27 cellular contexts compared by ENCODE assay signal in genomic region chr11:65584102-65584501, GRCh38. TPM values are rescaled to one million over a fixed set of nuclear protein-coding genes. Genes with fewer than 3 reads are reported as not detected.
A peak's percentile ranks its signal among the peaks of the same experiment; 100 is the strongest.
DNase-seq lines count a peak whose midpoint lies in the region; ATAC-seq, FAIRE-seq and TF ChIP-seq lines count a peak whose summit lies in the region.
"Had no signal": no experiment of that assay in that cellular context is flagged by ENCODE, and none has a peak within 500 bp of the region (broad histone marks: within the 10 kb centered on the region; RNA-seq: fewer than 3 reads in every experiment).

No MANE protein-coding gene starts in this region.

- no peak overlapping the region for H3K9ac ChIP-seq in HepG2 (ENCODE audit: insufficient read depth, low read depth, low read length)

- peaks cover 16% of the 10 kb centered on the region for H3K4me1 Mint-ChIP-seq in Calu3 (ENCODE audit: low read depth, unreplicated experiment)
- peaks cover 17% of the 10 kb centered on the region for H3K4me1 Mint-ChIP-seq in CD4-positive, alpha-beta T cell (ENCODE audit: low read depth)

- in situ Hi-C loops in HepG2 (cut with HindIII; ENCODE audit: extremely low pct_ligation_motif_present, low pct_unique_long_range_greater_than_20kb) = no loop called here

- no peak for TF ChIP-seq POLR2A in HepG2 (IDR thresholded peaks at IDR 0.05; ENCODE audit: insufficient read depth in 1 of 2, low read depth in 2 of 2, low read length in 2 of 2)
- TF ChIP-seq POLR2A in right lobe of liver (IDR thresholded peaks at IDR 0.05) = no peak

- no peak overlapping the region for H3K27ac Mint-ChIP-seq in Calu3 (ENCODE audit: unreplicated experiment)
- H3K27ac Mint-ChIP-seq in CD4-positive, alpha-beta T cell = no peak overlapping the region
- H3K27ac Mint-ChIP-seq: activated naive CD8-positive, alpha-beta T cell treated with anti-CD3 and anti-CD28 coated beads for 36 hours; CD8-positive, alpha-beta T cell had no signal

- POLR2A ChIA-PET in HepG2 (lab: Yijun Ruan, JAX) = no interaction called here
- POLR2A ChIA-PET in CD4-positive, alpha-beta T cell (lab: Charles Lee) = interaction anchor here (1.0 kb wide), 1 partner anchor 10 kb away, joined by 3 read pairs; no protein-coding TSS in a partner anchor

- no peaks in the 10 kb centered on the region for H3K9me3 ChIP-seq in HepG2 (ENCODE audit: low read length)
- no peaks in the 10 kb centered on the region for H3K9me3 ChIP-seq in right lobe of liver
- H3K9me3 ChIP-seq in neutrophil = no peaks in the 10 kb centered on the region
- H3K9me3 ChIP-seq in CD4-positive, alpha-beta T cell (ENCODE audit: control insufficient read depth, low read length) = no peaks in the 10 kb centered on the region
- H3K9me3 ChIP-seq in BE2C = no peaks in the 10 kb centered on the region
- H3K9me3 ChIP-seq: SJCRH30, thoracic aorta had no signal

- peaks cover 29% of the 10 kb centered on the region for H3K4me1 ChIP-seq in HepG2 (ENCODE audit: insufficient read depth, low read length)
- H3K4me1 ChIP-seq in right lobe of liver = no peaks in the 10 kb centered on the region
- peaks cover 31 to 42% of the 10 kb centered on the region in 2 experiments for H3K4me1 ChIP-seq in neutrophil (ENCODE audit: control insufficient read depth in 1 of 2, insufficient read depth in 1 of 2, low read depth in 1 of 2, low read length in 1 of 2)
- H3K4me1 ChIP-seq in BE2C = no peaks in the 10 kb centered on the region

- H3K36me3 ChIP-seq in HepG2 (replicated peaks in 1 of 2; ENCODE audit: control insufficient read depth in 1 of 2, insufficient read depth in 2 of 2, low read length in 2 of 2) = 0 out of 5 replicates have a peak, but pooled peaks cover 0 to 4% of the 10 kb centered on the region in 2 experiments
- no peaks in the 10 kb centered on the region for H3K36me3 ChIP-seq in right lobe of liver
- peaks cover 92% of the 10 kb centered on the region for H3K36me3 ChIP-seq in neutrophil
- no peaks in the 10 kb centered on the region for H3K36me3 ChIP-seq in BE2C
- H3K36me3 ChIP-seq: SJCRH30 had no signal

- TF ChIP-seq CTCF in HepG2 (CRISPR knock-in tag; IDR thresholded peaks at IDR 0.05) (no peak), right lobe of liver (IDR thresholded peaks at IDR 0.05) (no peak), neutrophil (IDR thresholded peaks at IDR 0.05) (no peak), Calu3 (IDR thresholded peaks at IDR 0.05; ENCODE audit: unreplicated experiment) (no peak), BE2C (IDR thresholded peaks at IDR 0.05; ENCODE audit: low read depth, low read length) (no peak)
- no peak for TF ChIP-seq CTCF in CD4-positive, alpha-beta T cell (IDR thresholded peaks at IDR 0.05)

- DNase-seq in HepG2 (ENCODE audit: low spot score) (no peak), right lobe of liver (no peak), Calu3 (no peak), BE2C (no peak)
- no peak for DNase-seq in CD4-positive, alpha-beta T cell
- DNase-seq: activated CD8-positive, alpha-beta T cell treated with anti-CD3 and anti-CD28 coated beads, Interleukin-2, amount 10 ng/mL, durations not matched to agents 7 days and 5 days; activated naive CD8-positive, alpha-beta T cell treated with anti-CD3 and anti-CD28 coated beads for 36 hours; activated T-cell treated with anti-CD3 and anti-CD28 coated beads, Interleukin-2, amount 50 U/mL, for 4 hours; CD8-positive, alpha-beta T cell; cortex of kidney; DND-41; Karpas-422; NCI-H1048; NCI-H1930; NCI-H2227 treated with DMSO at 0.1 percent for 48 hours; NCI-H774; SJCRH30; stimulated activated CD4-positive, alpha-beta T cell treated with anti-CD3 and anti-CD28 coated beads, Interleukin-15, amount 100 ng/mL, for 24 hours; WERI-Rb-1 had no signal

- ATAC-seq in HepG2 = no peak
- no peak for ATAC-seq in right lobe of liver
- ATAC-seq in CD4-positive, alpha-beta T cell (ENCODE audit: poor library complexity) = no peak
- ATAC-seq in HG03469 (IDR thresholded peaks at IDR 0.05; ENCODE audit: unreplicated experiment) = no peak
- ATAC-seq: activated CD8-positive, alpha-beta T cell treated with anti-CD3 and anti-CD28 coated beads, Interleukin-2, amount 10 ng/mL, durations not matched to agents 7 days and 5 days; activated T-cell treated with anti-CD3 and anti-CD28 coated beads, Interleukin-2, amount 50 U/mL, for 4 hours; CD8-positive, alpha-beta T cell; right cardiac atrium had no signal

- no peaks in the 10 kb centered on the region for H3K27me3 Mint-ChIP-seq in Calu3 (ENCODE audit: unreplicated experiment)
- H3K27me3 Mint-ChIP-seq in CD4-positive, alpha-beta T cell = no peaks in the 10 kb centered on the region
- H3K27me3 Mint-ChIP-seq: activated naive CD8-positive, alpha-beta T cell treated with anti-CD3 and anti-CD28 coated beads for 36 hours had no signal

- no peaks in the 10 kb centered on the region for H3K27me3 ChIP-seq in HepG2 (ENCODE audit: control insufficient read depth in 1 of 2, insufficient read depth in 2 of 2, low read length in 2 of 2)
- H3K27me3 ChIP-seq in right lobe of liver = no peaks in the 10 kb centered on the region
- no peaks in the 10 kb centered on the region for H3K27me3 ChIP-seq in neutrophil
- no peaks in the 10 kb centered on the region for H3K27me3 ChIP-seq in CD4-positive, alpha-beta T cell (ENCODE audit: control insufficient read depth, insufficient read depth, low read length)
- no peaks in the 10 kb centered on the region for H3K27me3 ChIP-seq in BE2C
- H3K27me3 ChIP-seq: SJCRH30 had no signal

- TF ChIP-seq EP300 in HepG2 (IDR thresholded peaks at IDR 0.05; ENCODE audit: low read depth in 2 of 2, low read length in 2 of 2) = no peak
- TF ChIP-seq EP300 in HepG2 (CRISPR knock-in tag; IDR thresholded peaks at IDR 0.05; ENCODE audit: borderline replicate concordance) = no peak

- H3K4me3 ChIP-seq in HepG2 (replicated peaks in 1 of 3; ENCODE audit: insufficient read depth in 1 of 3, low read depth in 2 of 3, low read length in 3 of 3) (no peak overlapping the region), right lobe of liver (no peak overlapping the region), neutrophil (ENCODE audit: low read depth in 1 of 2, low read length in 1 of 2) (no peak overlapping the region), BE2C (ENCODE audit: low read depth, low read length) (no peak overlapping the region)
- H3K4me3 ChIP-seq: SJCRH30, thoracic aorta had no signal

- FAIRE-seq in HepG2 (lab: Jason Lieb, UNC) = no peak
- FAIRE-seq: bronchial epithelial cell had no signal

- no peak overlapping the region for H3K4me2 ChIP-seq in HepG2 (ENCODE audit: low read depth, low read length)

- no peaks in the 10 kb centered on the region for H4K20me1 ChIP-seq in HepG2 (ENCODE audit: insufficient read depth, low read length)

- no peak overlapping the region for H2AFZ ChIP-seq in HepG2 (ENCODE audit: low read length)

- peaks cover 50% of the 10 kb centered on the region for H3K36me3 Mint-ChIP-seq in Calu3 (ENCODE audit: insufficient read depth, unreplicated experiment)
- H3K36me3 Mint-ChIP-seq in CD4-positive, alpha-beta T cell (ENCODE audit: low read depth) = peaks cover 62% of the 10 kb centered on the region

- 91% methylated on average over 8 of the region's 8 CpGs for WGBS in HepG2 (ENCODE audit: low lambda C conversion rate)
- no CpG with 5 or more reads among the region's 8 CpGs for WGBS in right lobe of liver (ENCODE audit: insufficient coverage, low coverage, low lambda C conversion rate, missing lambda C conversion rate)

- H3K27ac ChIP-seq in HepG2 (ENCODE audit: extremely low read length, insufficient read depth, low read length) (no peak overlapping the region), right lobe of liver (no peak overlapping the region), cingulate gyrus (ENCODE audit: low read depth, low read length) (peak overlapping the region; percentile 60), neutrophil (peak overlapping the region; percentile 48)
- no peak overlapping the region for H3K27ac ChIP-seq in CD4-positive, alpha-beta T cell (ENCODE audit: low read depth, low read length)
- H3K27ac ChIP-seq: SJCRH30, WERI-Rb-1 had no signal

- CTCF ChIA-PET in HepG2 (lab: Yijun Ruan, JAX; ENCODE audit: low intra/inter-chr PET ratio, low total read pairs) = no interaction called here
- CTCF ChIA-PET in Calu3 (lab: Charles Lee) = interaction anchor here (1.0 kb wide), 1 partner anchor 304 kb away, joined by 4 read pairs; the partner anchor contains the start of gene FIBP
- CTCF ChIA-PET in CD4-positive, alpha-beta T cell (lab: Charles Lee) = no interaction called here

- BruUV-seq in HepG2 (replicated peaks; lab: Mats Ljungman, UMichigan) = no TSS peak
- BruUV-seq in Calu3 (replicated peaks; lab: Mats Ljungman, UMichigan) = no TSS peak

- H3K9me3 Mint-ChIP-seq in Calu3 (ENCODE audit: low read depth, unreplicated experiment) = no peaks in the 10 kb centered on the region
- H3K9me3 Mint-ChIP-seq in CD4-positive, alpha-beta T cell = no peaks in the 10 kb centered on the region
- H3K9me3 Mint-ChIP-seq: activated naive CD8-positive, alpha-beta T cell treated with anti-CD3 and anti-CD28 coated beads for 36 hours; activated T-cell treated with anti-CD3 and anti-CD28 coated beads, Interleukin-2, amount 50 U/mL, for 4 hours; CD8-positive, alpha-beta T cell had no signal

- TF ChIP-seq RAD21 in HepG2 (CRISPR knock-in tag; IDR thresholded peaks at IDR 0.05) = no peak

- H3K79me2 ChIP-seq in HepG2 (ENCODE audit: insufficient read depth, low read length) = no peaks in the 10 kb centered on the region

- intact Hi-C loops in HepG2 (cut with micrococcal nuclease; ENCODE audit: unreplicated experiment) = no loop called here
- intact Hi-C loops in right lobe of liver (cut with DNase I) = no loop called here
- intact Hi-C loops in Calu3 (cut with micrococcal nuclease; ENCODE audit: unreplicated experiment) = no loop called here
- intact Hi-C loops in CD4-positive, alpha-beta T cell (cut with DNase I, micrococcal nuclease) = no loop called here

- H3K4me3 Mint-ChIP-seq in Calu3 (ENCODE audit: low read depth, unreplicated experiment) = no peak overlapping the region
- no peak overlapping the region for H3K4me3 Mint-ChIP-seq in CD4-positive, alpha-beta T cell
- H3K4me3 Mint-ChIP-seq: activated CD8-positive, alpha-beta T cell treated with anti-CD3 and anti-CD28 coated beads, Interleukin-2, amount 10 ng/mL, durations not matched to agents 7 days and 5 days; activated naive CD8-positive, alpha-beta T cell treated with anti-CD3 and anti-CD28 coated beads for 36 hours; activated T-cell treated with anti-CD3 and anti-CD28 coated beads, Interleukin-2, amount 50 U/mL, for 4 hours; CD8-positive, alpha-beta T cell had no signal

RNA-seq across cellular contexts. Expression of gene EHBP1L1, which starts 8.2 kb away (rescaled TPM):
- total RNA-seq in HepG2 (2016; rRNA removed; fragmentation: Illumina TruSeq; extraction: Trizol) = 5.4 and 10.6 TPM in 2 replicates
- total RNA-seq in HepG2 (2016; cell fraction: cytosol; rRNA removed; fragmentation: Illumina TruSeq; extraction: Trizol; ENCODE audit: low read depth) = 2.5 and 2.6 TPM in 2 replicates
- total RNA-seq in HepG2 (2016; cell fraction: insoluble cytoplasmic fraction; rRNA removed; fragmentation: Illumina TruSeq; extraction: Trizol) = 3.9 and 9.7 TPM in 2 replicates
- 3.4 TPM in 2 replicates for total RNA-seq in HepG2 (2016; cell fraction: membrane; rRNA removed; fragmentation: Illumina TruSeq; extraction: Trizol)
- total RNA-seq in HepG2 (2016; cell fraction: nucleus; rRNA removed; fragmentation: Illumina TruSeq; extraction: Trizol) = 7.8 and 8.4 TPM in 2 replicates
- polyA plus RNA-seq in HepG2 (2011; rRNA removed) = 8.3 and 14.4 TPM in 2 replicates
- 7.1 and 10.0 TPM in 2 replicates for polyA plus RNA-seq in HepG2 (2011; cell fraction: cytosol; rRNA removed)
- 74.9 and 85.5 TPM in 2 replicates for polyA plus RNA-seq in HepG2 (2011; cell fraction: nucleus; rRNA removed)
- 9.8 and 10.7 TPM in 2 replicates for polyA plus RNA-seq in HepG2 (2012)
- polyA plus RNA-seq in HepG2 (2016; cell fraction: cytosol; fragmentation: Illumina TruSeq; extraction: Trizol; ENCODE audit: low read depth) = 0.58 and 0.94 TPM in 2 replicates
- polyA plus RNA-seq in HepG2 (2016; cell fraction: insoluble cytoplasmic fraction; fragmentation: Illumina TruSeq; extraction: Trizol; ENCODE audit: low read depth) = 4.6 and 5.1 TPM in 2 replicates
- polyA plus RNA-seq in HepG2 (2016; cell fraction: membrane; fragmentation: Illumina TruSeq; extraction: Trizol; ENCODE audit: low read depth) = 0.79 and 1.3 TPM in 2 replicates
- 27.0 and 30.2 TPM in 2 replicates for polyA plus RNA-seq in HepG2 (2016; cell fraction: nucleus; fragmentation: Illumina TruSeq; extraction: Trizol; ENCODE audit: insufficient read depth, low read depth)
- polyA minus RNA-seq in HepG2 (2011; rRNA and poly(A)+ RNA removed; ENCODE audit: low replicate concordance) = 23.3 and 45.1 TPM in 2 replicates
- 7.6 and 13.2 TPM in 2 replicates for polyA minus RNA-seq in HepG2 (2011; cell fraction: cytosol; rRNA and poly(A)+ RNA removed)
- polyA minus RNA-seq in HepG2 (2011; cell fraction: nucleus; rRNA and poly(A)+ RNA removed) = 6.4 and 11.8 TPM in 2 replicates
- 10 to 100 TPM; 10.0 to 29.9 (median 13.7) TPM for total RNA-seq in right lobe of liver
- total RNA-seq in Calu3 (2022) = 73.7 and 81.0 TPM in 2 replicates
- 10 to 100 TPM; 82.6 to 88.5 TPM for total RNA-seq in CD4-positive, alpha-beta T cell
- 3.9 TPM for polyA plus RNA-seq in BE2C (2012; ENCODE audit: insufficient read depth, insufficient read length, low read depth)

RNA-seq across cellular contexts. Expression of gene KCNK7, which starts 11.5 kb away (rescaled TPM):
- total RNA-seq in HepG2 (2016; rRNA removed; fragmentation: Illumina TruSeq; extraction: Trizol) (not detected in 2 replicates), right lobe of liver (under 1 TPM in 1 of 6 experiments, not detected in 5; 0.31 TPM), Calu3 (2022) (1.2 and 1.4 TPM in 2 replicates)
- not detected in 2 replicates for total RNA-seq in HepG2 (2016; cell fraction: cytosol; rRNA removed; fragmentation: Illumina TruSeq; extraction: Trizol; ENCODE audit: low read depth)
- total RNA-seq in HepG2 (2016; cell fraction: insoluble cytoplasmic fraction; rRNA removed; fragmentation: Illumina TruSeq; extraction: Trizol) = not detected in 2 replicates
- total RNA-seq in HepG2 (2016; cell fraction: membrane; rRNA removed; fragmentation: Illumina TruSeq; extraction: Trizol) = not detected in 2 replicates
- total RNA-seq in HepG2 (2016; cell fraction: nucleus; rRNA removed; fragmentation: Illumina TruSeq; extraction: Trizol) = 1.2 TPM in 1 of 2 replicates, not detected in the other
- polyA plus RNA-seq in HepG2 (2011; rRNA removed) = 0.11 and 0.14 TPM in 2 replicates
- polyA plus RNA-seq in HepG2 (2011; cell fraction: cytosol; rRNA removed) = 0.04 TPM in 1 of 2 replicates, not detected in the other
- 0.69 and 0.97 TPM in 2 replicates for polyA plus RNA-seq in HepG2 (2011; cell fraction: nucleus; rRNA removed)
- 0.28 TPM in 1 of 2 replicates, not detected in the other for polyA plus RNA-seq in HepG2 (2012)
- not detected in 2 replicates for polyA plus RNA-seq in HepG2 (2016; cell fraction: cytosol; fragmentation: Illumina TruSeq; extraction: Trizol; ENCODE audit: low read depth)
- not detected in 2 replicates for polyA plus RNA-seq in HepG2 (2016; cell fraction: insoluble cytoplasmic fraction; fragmentation: Illumina TruSeq; extraction: Trizol; ENCODE audit: low read depth)
- polyA plus RNA-seq in HepG2 (2016; cell fraction: membrane; fragmentation: Illumina TruSeq; extraction: Trizol; ENCODE audit: low read depth) = not detected in 2 replicates
- 0.38 and 0.77 TPM in 2 replicates for polyA plus RNA-seq in HepG2 (2016; cell fraction: nucleus; fragmentation: Illumina TruSeq; extraction: Trizol; ENCODE audit: insufficient read depth, low read depth)
- 0.33 and 0.90 TPM in 2 replicates for polyA minus RNA-seq in HepG2 (2011; rRNA and poly(A)+ RNA removed; ENCODE audit: low replicate concordance)
- not detected in 2 replicates for polyA minus RNA-seq in HepG2 (2011; cell fraction: cytosol; rRNA and poly(A)+ RNA removed)
- polyA minus RNA-seq in HepG2 (2011; cell fraction: nucleus; rRNA and poly(A)+ RNA removed) = 0.75 and 1.2 TPM in 2 replicates
- 1 to 10 TPM; 4.9 to 5.0 TPM for total RNA-seq in CD4-positive, alpha-beta T cell
- polyA plus RNA-seq in BE2C (2012; ENCODE audit: insufficient read depth, insufficient read length, low read depth) = 2.2 TPM
- total RNA-seq: H4 had no signal
- polyA plus RNA-seq: AG04450 had no signal

RNA-seq across cellular contexts. Expression of gene FAM89B, which starts 11.8 kb away (rescaled TPM):
- total RNA-seq in HepG2 (2016; rRNA removed; fragmentation: Illumina TruSeq; extraction: Trizol) = 3.6 and 5.7 TPM in 2 replicates
- total RNA-seq in HepG2 (2016; cell fraction: cytosol; rRNA removed; fragmentation: Illumina TruSeq; extraction: Trizol; ENCODE audit: low read depth) = 7.8 and 8.7 TPM in 2 replicates
- 4.0 and 5.2 TPM in 2 replicates for total RNA-seq in HepG2 (2016; cell fraction: insoluble cytoplasmic fraction; rRNA removed; fragmentation: Illumina TruSeq; extraction: Trizol)
- total RNA-seq in HepG2 (2016; cell fraction: membrane; rRNA removed; fragmentation: Illumina TruSeq; extraction: Trizol) = 8.0 and 9.6 TPM in 2 replicates
- total RNA-seq in HepG2 (2016; cell fraction: nucleus; rRNA removed; fragmentation: Illumina TruSeq; extraction: Trizol) = 2.9 and 4.0 TPM in 2 replicates
- polyA plus RNA-seq in HepG2 (2011; rRNA removed) = 8.0 and 11.5 TPM in 2 replicates
- polyA plus RNA-seq in HepG2 (2011; cell fraction: cytosol; rRNA removed) = 5.8 and 9.6 TPM in 2 replicates
- polyA plus RNA-seq in HepG2 (2011; cell fraction: nucleus; rRNA removed) = 29.0 and 34.8 TPM in 2 replicates
- polyA plus RNA-seq in HepG2 (2012) = 3.6 and 5.3 TPM in 2 replicates
- 19.5 and 20.4 TPM in 2 replicates for polyA plus RNA-seq in HepG2 (2016; cell fraction: cytosol; fragmentation: Illumina TruSeq; extraction: Trizol; ENCODE audit: low read depth)
- 7.9 and 9.1 TPM in 2 replicates for polyA plus RNA-seq in HepG2 (2016; cell fraction: insoluble cytoplasmic fraction; fragmentation: Illumina TruSeq; extraction: Trizol; ENCODE audit: low read depth)
- polyA plus RNA-seq in HepG2 (2016; cell fraction: membrane; fragmentation: Illumina TruSeq; extraction: Trizol; ENCODE audit: low read depth) = 15.3 and 15.7 TPM in 2 replicates
- polyA plus RNA-seq in HepG2 (2016; cell fraction: nucleus; fragmentation: Illumina TruSeq; extraction: Trizol; ENCODE audit: insufficient read depth, low read depth) = 11.6 and 13.0 TPM in 2 replicates
- polyA minus RNA-seq in HepG2 (2011; rRNA and poly(A)+ RNA removed; ENCODE audit: low replicate concordance) = 11.8 and 23.8 TPM in 2 replicates
- 1.9 and 4.2 TPM in 2 replicates for polyA minus RNA-seq in HepG2 (2011; cell fraction: cytosol; rRNA and poly(A)+ RNA removed)
- polyA minus RNA-seq in HepG2 (2011; cell fraction: nucleus; rRNA and poly(A)+ RNA removed) = 4.5 and 5.1 TPM in 2 replicates
- 10 to 100 TPM; 12.8 to 20.6 (median 14.6) TPM for total RNA-seq in right lobe of liver
- total RNA-seq in Calu3 (2022) = 29.8 and 30.6 TPM in 2 replicates
- 10 to 100 TPM; 23.3 to 27.3 TPM for total RNA-seq in CD4-positive, alpha-beta T cell
- 68.0 TPM for polyA plus RNA-seq in BE2C (2012; ENCODE audit: insufficient read depth, insufficient read length, low read depth)

RNA-seq across cellular contexts. Expression of gene ZNRD2, which starts 13.8 kb away (rescaled TPM):
- total RNA-seq in HepG2 (2016; rRNA removed; fragmentation: Illumina TruSeq; extraction: Trizol) (34.0 and 40.0 TPM in 2 replicates), right lobe of liver (10 to 100 TPM; 11.6 to 43.2 (median 16.5) TPM), Calu3 (2022) (40.7 and 45.3 TPM in 2 replicates)
- 15.3 and 19.2 TPM in 2 replicates for total RNA-seq in HepG2 (2016; cell fraction: cytosol; rRNA removed; fragmentation: Illumina TruSeq; extraction: Trizol; ENCODE audit: low read depth)
- total RNA-seq in HepG2 (2016; cell fraction: insoluble cytoplasmic fraction; rRNA removed; fragmentation: Illumina TruSeq; extraction: Trizol) = 32.9 and 41.5 TPM in 2 replicates
- 16.0 and 17.9 TPM in 2 replicates for total RNA-seq in HepG2 (2016; cell fraction: membrane; rRNA removed; fragmentation: Illumina TruSeq; extraction: Trizol)
- 11.5 and 15.7 TPM in 2 replicates for total RNA-seq in HepG2 (2016; cell fraction: nucleus; rRNA removed; fragmentation: Illumina TruSeq; extraction: Trizol)
- 29.2 and 31.4 TPM in 2 replicates for polyA plus RNA-seq in HepG2 (2011; rRNA removed)
- 24.1 and 41.2 TPM in 2 replicates for polyA plus RNA-seq in HepG2 (2011; cell fraction: cytosol; rRNA removed)
- polyA plus RNA-seq in HepG2 (2011; cell fraction: nucleus; rRNA removed) = 48.9 and 54.8 TPM in 2 replicates
- polyA plus RNA-seq in HepG2 (2012) = 25.2 and 28.5 TPM in 2 replicates
- polyA plus RNA-seq in HepG2 (2016; cell fraction: cytosol; fragmentation: Illumina TruSeq; extraction: Trizol; ENCODE audit: low read depth) = 26.6 and 28.0 TPM in 2 replicates
- polyA plus RNA-seq in HepG2 (2016; cell fraction: insoluble cytoplasmic fraction; fragmentation: Illumina TruSeq; extraction: Trizol; ENCODE audit: low read depth) = 42.9 and 46.1 TPM in 2 replicates
- 23.7 and 24.4 TPM in 2 replicates for polyA plus RNA-seq in HepG2 (2016; cell fraction: membrane; fragmentation: Illumina TruSeq; extraction: Trizol; ENCODE audit: low read depth)
- polyA plus RNA-seq in HepG2 (2016; cell fraction: nucleus; fragmentation: Illumina TruSeq; extraction: Trizol; ENCODE audit: insufficient read depth, low read depth) = 31.1 and 33.2 TPM in 2 replicates
- 18.6 and 34.8 TPM in 2 replicates for polyA minus RNA-seq in HepG2 (2011; rRNA and poly(A)+ RNA removed; ENCODE audit: low replicate concordance)
- 8.6 and 11.3 TPM in 2 replicates for polyA minus RNA-seq in HepG2 (2011; cell fraction: cytosol; rRNA and poly(A)+ RNA removed)
- polyA minus RNA-seq in HepG2 (2011; cell fraction: nucleus; rRNA and poly(A)+ RNA removed) = 12.0 and 19.5 TPM in 2 replicates
- 10 to 100 TPM; 38.7 to 39.9 TPM for total RNA-seq in CD4-positive, alpha-beta T cell
- 321 TPM for polyA plus RNA-seq in BE2C (2012; ENCODE audit: insufficient read depth, insufficient read length, low read depth)

RNA-seq across cellular contexts. Expression of gene LTBP3, which starts 25.9 kb away (rescaled TPM):
- total RNA-seq in HepG2 (2016; rRNA removed; fragmentation: Illumina TruSeq; extraction: Trizol) = 4.2 and 12.2 TPM in 2 replicates
- total RNA-seq in HepG2 (2016; cell fraction: cytosol; rRNA removed; fragmentation: Illumina TruSeq; extraction: Trizol; ENCODE audit: low read depth) = 3.8 and 4.6 TPM in 2 replicates
- 3.1 and 14.2 TPM in 2 replicates for total RNA-seq in HepG2 (2016; cell fraction: insoluble cytoplasmic fraction; rRNA removed; fragmentation: Illumina TruSeq; extraction: Trizol)
- total RNA-seq in HepG2 (2016; cell fraction: membrane; rRNA removed; fragmentation: Illumina TruSeq; extraction: Trizol) = 6.5 and 7.6 TPM in 2 replicates
- 18.0 and 20.1 TPM in 2 replicates for total RNA-seq in HepG2 (2016; cell fraction: nucleus; rRNA removed; fragmentation: Illumina TruSeq; extraction: Trizol)
- 60.3 and 68.1 TPM in 2 replicates for polyA plus RNA-seq in HepG2 (2011; rRNA removed)
- polyA plus RNA-seq in HepG2 (2011; cell fraction: cytosol; rRNA removed) = 16.4 and 24.6 TPM in 2 replicates
- 549 and 694 TPM in 2 replicates for polyA plus RNA-seq in HepG2 (2011; cell fraction: nucleus; rRNA removed)
- 41.0 and 45.6 TPM in 2 replicates for polyA plus RNA-seq in HepG2 (2012)
- 2.1 and 2.8 TPM in 2 replicates for polyA plus RNA-seq in HepG2 (2016; cell fraction: cytosol; fragmentation: Illumina TruSeq; extraction: Trizol; ENCODE audit: low read depth)
- 7.3 and 9.4 TPM in 2 replicates for polyA plus RNA-seq in HepG2 (2016; cell fraction: insoluble cytoplasmic fraction; fragmentation: Illumina TruSeq; extraction: Trizol; ENCODE audit: low read depth)
- polyA plus RNA-seq in HepG2 (2016; cell fraction: membrane; fragmentation: Illumina TruSeq; extraction: Trizol; ENCODE audit: low read depth) = 6.0 and 7.1 TPM in 2 replicates
- polyA plus RNA-seq in HepG2 (2016; cell fraction: nucleus; fragmentation: Illumina TruSeq; extraction: Trizol; ENCODE audit: insufficient read depth, low read depth) = 129 and 139 TPM in 2 replicates
- polyA minus RNA-seq in HepG2 (2011; rRNA and poly(A)+ RNA removed; ENCODE audit: low replicate concordance) = 12.7 and 25.1 TPM in 2 replicates
- 13.7 and 23.3 TPM in 2 replicates for polyA minus RNA-seq in HepG2 (2011; cell fraction: cytosol; rRNA and poly(A)+ RNA removed)
- polyA minus RNA-seq in HepG2 (2011; cell fraction: nucleus; rRNA and poly(A)+ RNA removed) = 36.4 and 39.8 TPM in 2 replicates
- total RNA-seq in right lobe of liver = 10 to 100 TPM; 26.6 to 94.1 (median 46.8) TPM
- total RNA-seq in Calu3 (2022) = 166 and 169 TPM in 2 replicates
- total RNA-seq in CD4-positive, alpha-beta T cell = 100 to 1,000 TPM; 236 to 238 TPM
- polyA plus RNA-seq in BE2C (2012; ENCODE audit: insufficient read depth, insufficient read length, low read depth) = 99.8 TPM

Comparison
In these comparisons a context has a peak if more than half of its experiments do, and no peak if none do; other contexts are left out.
1. H3K27ac ChIP-seq: peak in cingulate gyrus (single experiment) and neutrophil (single experiment); none in HepG2 (single experiment), right lobe of liver (0 of 3) and CD4-positive, alpha-beta T cell (single experiment).